In the genomic region with DNA sequence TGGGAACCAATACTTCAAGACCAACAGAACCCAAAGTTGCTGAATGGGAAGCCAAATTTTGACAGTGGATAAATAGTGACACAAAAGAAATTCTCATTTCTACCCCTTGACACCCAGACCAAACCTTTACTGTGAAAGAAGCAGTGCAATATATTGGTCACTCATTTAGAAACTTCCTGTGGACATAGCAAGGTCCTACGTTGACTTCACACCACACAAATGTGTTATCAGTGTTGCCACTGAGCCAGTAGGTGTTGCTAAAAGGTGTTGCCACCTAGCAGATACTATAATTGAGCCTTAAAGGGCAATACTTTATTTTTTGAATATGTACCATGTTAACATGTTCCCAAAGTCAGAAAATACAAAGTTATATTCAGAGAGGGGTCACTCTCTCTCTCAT, we compare ENCODE assay signal across 20 cellular contexts.
DNase-seq lines count a peak whose midpoint lies in the region; ATAC-seq and TF ChIP-seq lines count a peak whose summit lies in the region.
"Had no signal": no experiment of that assay in that cellular context is flagged by ENCODE, and none has a peak within 500 bp of the region (broad histone marks: within the 10 kb centered on the region; RNA-seq: fewer than 3 reads in every experiment).

No MANE protein-coding gene starts in this region.

- H3K27me3 ChIP-seq in IMR-90 (ENCODE audit: control insufficient read depth, insufficient read depth, low read length) (no peaks in the 10 kb centered on the region), endodermal cell (ENCODE audit: control insufficient read depth, insufficient read depth, low read length, poor library complexity, severe bottlenecking) (no peaks in the 10 kb centered on the region), mesendoderm (ENCODE audit: insufficient read depth, low read length, poor library complexity) (no peaks in the 10 kb centered on the region), neuronal stem cell (ENCODE audit: control insufficient read depth in 3 of 3, insufficient read depth in 3 of 3, low read depth in 1 of 3, low read length in 3 of 3) (no peaks in the 10 kb centered on the region)
- H3K27me3 ChIP-seq: BLaER1 had no signal

- CTCF ChIA-PET in IMR-90 (lab: Yijun Ruan, JAX) = no interaction called here

- H3K4me1 ChIP-seq in IMR-90 (ENCODE audit: control insufficient read depth, insufficient read depth, low read length) = peaks cover 9% of the 10 kb centered on the region
- peaks cover 5% of the 10 kb centered on the region for H3K4me1 ChIP-seq in endodermal cell (ENCODE audit: control insufficient read depth, insufficient read depth, low read length)
- no peaks in the 10 kb centered on the region for H3K4me1 ChIP-seq in mesendoderm (ENCODE audit: control insufficient read depth, low read depth, low read length)
- peaks cover 4 to 11% of the 10 kb centered on the region in 2 donors for H3K4me1 ChIP-seq in neuronal stem cell (ENCODE audit: control insufficient read depth in 2 of 2, insufficient read depth in 1 of 2, low read depth in 1 of 2, low read length in 2 of 2)
- H3K4me1 ChIP-seq: BLaER1 had no signal

- no TSS peak for BruUV-seq in IMR-90 (replicated peaks; lab: Mats Ljungman, UMichigan)

- H4K91ac ChIP-seq in IMR-90 (ENCODE audit: insufficient read depth, low read depth, low read length) (peak overlapping the region; percentile 58), neuronal stem cell (ENCODE audit: low read depth, low read length, poor library complexity) (no peak overlapping the region)

- H2AK5ac ChIP-seq in IMR-90 (ENCODE audit: low read depth, low read length) = peak overlapping the region; percentile 54; the same call in 1 of the 2 replicates
- H2AK5ac ChIP-seq in mesendoderm (ENCODE audit: low read length) = no peak overlapping the region
- H2AK5ac ChIP-seq in neuronal stem cell (ENCODE audit: low read depth, low read length) = no peak overlapping the region

- H3K9ac ChIP-seq in IMR-90 (ENCODE audit: low read depth, low read length) (no peak overlapping the region), endodermal cell (ENCODE audit: extremely low read depth, low read length, poor library complexity, severe bottlenecking) (no peak overlapping the region), mesendoderm (ENCODE audit: low read length) (no peak overlapping the region), neuronal stem cell (ENCODE audit: low read depth, low read length, poor library complexity) (no peak overlapping the region)
- H3K9ac ChIP-seq: BLaER1 had no signal

- peak overlapping the region; percentile 67 for H2BK20ac ChIP-seq in IMR-90 (ENCODE audit: low read depth, low read length)

- intact Hi-C loops in IMR-90 (cut with micrococcal nuclease) = loop anchor here (10.0 kb wide), 1 partner anchor 1011 kb away; a partner anchor contains a TSS

- no peaks in the 10 kb centered on the region for H3K9me3 ChIP-seq in IMR-90 (ENCODE audit: control insufficient read depth, insufficient read depth, low read length)
- no peaks in the 10 kb centered on the region for H3K9me3 ChIP-seq in endodermal cell (ENCODE audit: control insufficient read depth, low read length)
- H3K9me3 ChIP-seq in neuronal stem cell (replicated peaks in 1 of 2; ENCODE audit: control insufficient read depth in 2 of 2, insufficient read depth in 1 of 2, low read depth in 1 of 2, low read length in 2 of 2) = no peaks in the 10 kb centered on the region
- H3K9me3 ChIP-seq: BLaER1 had no signal

- no CpG with 5 or more reads among the region's 1 CpG for WGBS in IMR-90 (ENCODE audit: extremely low coverage in 2 of 2, insufficient read length in 1 of 2), 2 experiments
- 79 to 86% methylated on average over 1 of the region's 1 CpG for WGBS in endodermal cell (ENCODE audit: insufficient coverage in 1 of 2, insufficient read length in 1 of 2), 2 experiments
- no CpG with 5 or more reads among the region's 1 CpG for WGBS in mesendoderm (ENCODE audit: extremely low coverage, insufficient coverage, low lambda C conversion rate)
- no CpG with 5 or more reads among the region's 1 CpG for WGBS in neuronal stem cell (ENCODE audit: extremely low coverage in 2 of 2, insufficient read length in 2 of 2, insufficient replicate concordance in 1 of 2), 2 donors

- peak overlapping the region; percentile 58; the same call in 1 of the 2 replicates for H4K5ac ChIP-seq in IMR-90 (ENCODE audit: low read depth, low read length)
- no peak overlapping the region for H4K5ac ChIP-seq in mesendoderm (ENCODE audit: low read length)

- no peak for TF ChIP-seq POLR2A in IMR-90 (IDR thresholded peaks at IDR 0.05; ENCODE audit: low read depth, low read length)

- H4K20me1 ChIP-seq in IMR-90 (ENCODE audit: insufficient read depth, low read length) = no peaks in the 10 kb centered on the region
- H4K20me1 ChIP-seq: BLaER1 had no signal

- H3K27ac ChIP-seq in IMR-90 (ENCODE audit: insufficient read depth, low read length) (no peak overlapping the region), endodermal cell (ENCODE audit: low read depth, low read length) (no peak overlapping the region), mesendoderm (ENCODE audit: low read depth, low read length) (no peak overlapping the region), neuronal stem cell (replicated peaks; ENCODE audit: low read length) (no peak overlapping the region)
- H3K27ac ChIP-seq: 22Rv1, BLaER1, C4-2B had no signal

- no peak overlapping the region for H2BK12ac ChIP-seq in neuronal stem cell (ENCODE audit: low read length)

- H3K27me3 Mint-ChIP-seq in endodermal cell (ENCODE audit: insufficient read depth) = no peaks in the 10 kb centered on the region
- H3K27me3 Mint-ChIP-seq: B cell; CD4-positive, CD25-positive, alpha-beta regulatory T cell had no signal

- H3K56ac ChIP-seq in IMR-90 (ENCODE audit: extremely low read depth, insufficient read depth, low read length) = no peak overlapping the region
- no peak overlapping the region for H3K56ac ChIP-seq in mesendoderm (ENCODE audit: low read length)

- no peak for TF ChIP-seq CTCF in IMR-90 (conservative IDR thresholded peaks at IDR 0.05; ENCODE audit: low read depth, low read length)
- TF ChIP-seq CTCF in endodermal cell (conservative IDR thresholded peaks at IDR 0.05) = no peak

- H3K27ac Mint-ChIP-seq in endodermal cell = peak overlapping the region; percentile 33
- H3K27ac Mint-ChIP-seq: B cell; CD4-positive, CD25-positive, alpha-beta regulatory T cell; CD8-positive, alpha-beta T cell; GM23338; H9 had no signal

- H2BK5ac ChIP-seq in IMR-90 (ENCODE audit: low read depth, low read length, poor library complexity, severe bottlenecking) (no peak overlapping the region), mesendoderm (ENCODE audit: low read length) (no peak overlapping the region), neuronal stem cell (ENCODE audit: low read length) (no peak overlapping the region)

- H3K4me1 Mint-ChIP-seq in endodermal cell = peaks cover 18% of the 10 kb centered on the region
- H3K4me1 Mint-ChIP-seq: B cell had no signal

- DNase-seq in IMR-90 (no peak), endodermal cell (no peak), mesendoderm (peak; percentile 18), neuronal stem cell (ENCODE audit: low spot score) (no peak), SW480 (ENCODE audit: low spot score) (no peak), RPMI8226 (no peak)
- no peak for DNase-seq in activated naive CD4-positive, alpha-beta T cell treated with anti-CD3 and anti-CD28 coated beads, Interleukin-2, amount 50 U/mL, for 16 hours
- DNase-seq: CD4-positive, CD25-positive, alpha-beta regulatory T cell; CD8-positive, alpha-beta T cell; DMS 273 treated with DMSO at 0.1 percent for 48 hours; DMS79; EL; GDM1; H9 had no signal

- no peak for TF ChIP-seq RAD21 in IMR-90 (IDR thresholded peaks at IDR 0.05; ENCODE audit: low read length)

- H3K4me3 ChIP-seq in IMR-90 (ENCODE audit: insufficient read depth, low read depth, low read length) = no peak overlapping the region
- H3K4me3 ChIP-seq in endodermal cell (ENCODE audit: low read length) = no peak overlapping the region
- H3K4me3 ChIP-seq in mesendoderm (ENCODE audit: low read length) = no peak overlapping the region
- no peak overlapping the region for H3K4me3 ChIP-seq in neuronal stem cell (ENCODE audit: low read length in 2 of 2)
- H3K4me3 ChIP-seq: BLaER1, GM23338 had no signal

- H3K4ac ChIP-seq in IMR-90 (ENCODE audit: low read depth, low read length) (peak overlapping the region; percentile 42), mesendoderm (ENCODE audit: low read depth, low read length) (no peak overlapping the region), neuronal stem cell (ENCODE audit: low read length) (no peak overlapping the region)

- no peaks in the 10 kb centered on the region for H3K79me2 ChIP-seq in mesendoderm (ENCODE audit: control insufficient read depth, insufficient read depth, low read length)

- H3K4me3 Mint-ChIP-seq in endodermal cell = no peak overlapping the region
- H3K4me3 Mint-ChIP-seq: B cell; CD4-positive, CD25-positive, alpha-beta regulatory T cell; CD8-positive, alpha-beta T cell; GM23338; H9 had no signal

- H3K4me2 ChIP-seq in IMR-90 (ENCODE audit: low read depth, low read length) (no peak overlapping the region), mesendoderm (ENCODE audit: low read length) (no peak overlapping the region), neuronal stem cell (ENCODE audit: insufficient read depth, low read length, poor library complexity, severe bottlenecking) (no peak overlapping the region)
- H3K4me2 ChIP-seq: BLaER1, GM23338 had no signal

- no peaks in the 10 kb centered on the region for H3K36me3 ChIP-seq in IMR-90 (ENCODE audit: control insufficient read depth, insufficient read depth, low read length)
- H3K36me3 ChIP-seq in endodermal cell (ENCODE audit: control insufficient read depth, insufficient read depth, low read length) = no peaks in the 10 kb centered on the region
- no peaks in the 10 kb centered on the region for H3K36me3 ChIP-seq in mesendoderm (ENCODE audit: control insufficient read depth, insufficient read depth, low read length)
- H3K36me3 ChIP-seq in neuronal stem cell (replicated peaks in 1 of 2; ENCODE audit: control insufficient read depth in 2 of 2, insufficient read depth in 2 of 2, low read length in 2 of 2) = no peaks in the 10 kb centered on the region
- H3K36me3 ChIP-seq: BLaER1 had no signal

- dilution Hi-C loops in IMR-90 (cut with HindIII; ENCODE audit: low sequenced_read_pairs, unreplicated experiment) = no loop called here

- H2BK120ac ChIP-seq in IMR-90 (ENCODE audit: low read depth, low read length) (peak overlapping the region; percentile 38), mesendoderm (ENCODE audit: low read depth, low read length) (no peak overlapping the region), neuronal stem cell (ENCODE audit: low read depth, low read length) (no peak overlapping the region)

- no peak overlapping the region for H2AFZ ChIP-seq in IMR-90 (replicated peaks; ENCODE audit: low read length, poor library complexity)
- peak overlapping the region; percentile 5 for H2AFZ ChIP-seq in neuronal stem cell (ENCODE audit: low read length)
- H2AFZ ChIP-seq: GM23338 had no signal

- peak overlapping the region; percentile 90; the same call in 1 of the 2 replicates for H3K18ac ChIP-seq in IMR-90 (ENCODE audit: low read depth, low read length)
- no peak overlapping the region for H3K18ac ChIP-seq in mesendoderm (ENCODE audit: low read length)
- no peak overlapping the region for H3K18ac ChIP-seq in neuronal stem cell (ENCODE audit: low read length)

- peak overlapping the region in 1 of 2 experiments; percentile 20; a peak in 1 of 4 replicates for H4K8ac ChIP-seq in IMR-90 (ENCODE audit: low read depth in 2 of 2, low read length in 2 of 2)
- H4K8ac ChIP-seq in mesendoderm (ENCODE audit: low read depth, low read length) = no peak overlapping the region
- no peak overlapping the region for H4K8ac ChIP-seq in neuronal stem cell (ENCODE audit: low read depth, low read length)

- H3K36me3 Mint-ChIP-seq in endodermal cell (ENCODE audit: low read depth) = no peaks in the 10 kb centered on the region
- H3K36me3 Mint-ChIP-seq: CD8-positive, alpha-beta T cell had no signal

- no peak overlapping the region for H2AK9ac ChIP-seq in IMR-90 (replicated peaks; ENCODE audit: low read depth, low read length, poor library complexity)

- H2BK15ac ChIP-seq in IMR-90 (ENCODE audit: low read depth, low read length) = peak overlapping the region; percentile 12; the same call in 1 of the 3 replicates
- no peak overlapping the region for H2BK15ac ChIP-seq in mesendoderm (replicated peaks; ENCODE audit: low read depth)
- H2BK15ac ChIP-seq in neuronal stem cell (ENCODE audit: low read length) = no peak overlapping the region

- ATAC-seq in IMR-90 (ENCODE audit: low read depth) = no peak
- ATAC-seq: CD8-positive, alpha-beta T cell; GM23338; HCT116 had no signal

- H3K23ac ChIP-seq in IMR-90 (ENCODE audit: low read depth, low read length) (no peak overlapping the region), mesendoderm (ENCODE audit: low read length) (no peak overlapping the region), neuronal stem cell (ENCODE audit: low read depth, low read length, poor library complexity) (no peak overlapping the region)

- POLR2A ChIA-PET in IMR-90 (lab: Charles Lee; ENCODE audit: unreplicated experiment) = no interaction called here

- no peaks in the 10 kb centered on the region for H3K9me3 Mint-ChIP-seq in endodermal cell
- H3K9me3 Mint-ChIP-seq: GM23338, H9 had no signal

- in situ Hi-C loops in IMR-90 (cut with MboI; ENCODE audit: low sequenced_read_pairs) = no loop called here

- H3K79me1 ChIP-seq in IMR-90 (ENCODE audit: low read depth in 1 of 2, low read length in 2 of 2) (no peaks in the 10 kb centered on the region; a peak in 1 of 4 replicates), mesendoderm (ENCODE audit: low read length) (no peaks in the 10 kb centered on the region), neuronal stem cell (ENCODE audit: low read depth, low read length) (no peaks in the 10 kb centered on the region)

- H3K14ac ChIP-seq in IMR-90 (replicated peaks; ENCODE audit: low read depth, low read length) (0 out of 2 replicates have a peak overlapping the region, but pooled peaks have one; percentile 25), neuronal stem cell (ENCODE audit: low read length) (no peak overlapping the region)

- H3K9me1 ChIP-seq in IMR-90 (ENCODE audit: insufficient read depth, low read length) = peaks cover 3% of the 10 kb centered on the region; the same call in 1 of the 2 replicates
